In genomic region chr19:41959056-41960053, GRCh38 we compare ENCODE assay signal across 8 cellular contexts. TPM values are rescaled to one million over a fixed set of nuclear protein-coding genes. Genes with fewer than 3 reads are reported as not detected.
DNase-seq lines count a peak whose midpoint lies in the region; ATAC-seq, FAIRE-seq and TF ChIP-seq lines count a peak whose summit lies in the region.

RABAC1 (minus strand) TSS chr19:41959321; CDS start chr19:41959292, 29 bp downstream.

- H3K4me1 ChIP-seq in BLaER1 treated with 17β-estradiol and CSF1 and Interleukin-3, amounts not matched to agents 10 nM and 100 nM: peaks cover 26 to 49% (median 39%) of the 10 kb centered on the region in 10 experiments
- peaks cover 32% of the 10 kb centered on the region for H3K4me1 ChIP-seq in HepG2 (ENCODE audit: insufficient read depth, low read length)

- DNase-seq in NCI-H748 treated with DMSO at 0.1 percent for 48 hours (lab: John Stamatoyannopoulos, UW) (peak; percentile 97), dermis blood vessel endothelial cell (peak; percentile 91), HepG2 (ENCODE audit: low spot score) (peak; percentile 83)
- DNase-seq in activated CD4-positive, alpha-beta T cell treated with anti-CD3 and anti-CD28 coated beads, Interleukin-2, amount 50 U/mL, for 24 hours (ENCODE audit: low read depth in 1 of 2, low spot score in 1 of 2): peak; percentile 75 to 83
- peak; percentile 88 for DNase-seq in stimulated activated CD4-positive, alpha-beta T cell treated with anti-CD3 and anti-CD28 coated beads, Interleukin-4, amount 100 ng/mL, for 1 hour

- no peaks in the 10 kb centered on the region for H3K9me3 ChIP-seq in BLaER1 treated with 17β-estradiol and CSF1 and Interleukin-3, amounts not matched to agents 10 nM and 100 nM (replicated peaks in 1 of 11)
- H3K9me3 ChIP-seq in HepG2 (ENCODE audit: low read length): no peaks in the 10 kb centered on the region

- FAIRE-seq in HepG2 (lab: Jason Lieb, UNC): peak; percentile 73

- no peaks in the 10 kb centered on the region for H3K79me2 ChIP-seq in HepG2 (ENCODE audit: insufficient read depth, low read length)

- no peak for TF ChIP-seq RAD21 in HepG2 (CRISPR knock-in tag; IDR thresholded peaks at IDR 0.05)

- peak within 1 kb of the TSS; percentile 93 to 99 (median 97) for H3K4me2 ChIP-seq in BLaER1 treated with 17β-estradiol and CSF1 and Interleukin-3, amounts not matched to agents 10 nM and 100 nM
- H3K4me2 ChIP-seq in HepG2 (ENCODE audit: low read depth, low read length): peak within 1 kb of the TSS; percentile 85

- peak within 1 kb of the TSS; percentile 97 for H2AFZ ChIP-seq in HepG2 (ENCODE audit: low read length)

- H3K4me3 ChIP-seq in BLaER1 treated with 17β-estradiol and CSF1 and Interleukin-3, amounts not matched to agents 10 nM and 100 nM: peak within 1 kb of the TSS; percentile 82 to 99 (median 90)
- peak within 1 kb of the TSS; percentile 95 to 99 (median 98) for H3K4me3 ChIP-seq in HepG2 (replicated peaks in 1 of 3; ENCODE audit: insufficient read depth in 1 of 3, low read depth in 2 of 3, low read length in 3 of 3)

- peak within 1 kb of the TSS; percentile 73 to 86 (median 80) for H3K27ac ChIP-seq in BLaER1 treated with 17β-estradiol and CSF1 and Interleukin-3, amounts not matched to agents 10 nM and 100 nM
- H3K27ac ChIP-seq in HepG2 (ENCODE audit: extremely low read length, insufficient read depth, low read length): peak within 1 kb of the TSS; percentile 73

- peaks cover 0 to 24% (median 12%) of the 10 kb centered on the region in 11 experiments; a peak in 8 of 22 replicates for H3K36me3 ChIP-seq in BLaER1 treated with 17β-estradiol and CSF1 and Interleukin-3, amounts not matched to agents 10 nM and 100 nM
- no peaks in the 10 kb centered on the region for H3K36me3 ChIP-seq in HepG2 (replicated peaks in 1 of 2; ENCODE audit: control insufficient read depth in 1 of 2, insufficient read depth in 2 of 2, low read length in 2 of 2)

- in situ Hi-C loops in HepG2 (cut with HindIII; ENCODE audit: extremely low pct_ligation_motif_present, low pct_unique_long_range_greater_than_20kb): loop anchor here (5.0 kb wide), 1 partner anchor 77 kb away; the partner anchor contains the start of gene ARHGEF1

- TF ChIP-seq EP300 in HepG2 (IDR thresholded peaks at IDR 0.05; ENCODE audit: low read depth in 2 of 2, low read length in 2 of 2) (0 out of 4 replicates have a peak, but pooled peaks of 1 of the 2 experiments have one; percentile 36), HepG2 (CRISPR knock-in tag; IDR thresholded peaks at IDR 0.05; ENCODE audit: borderline replicate concordance) (no peak)

- 9% methylated on average over 22 of the region's 46 CpGs for WGBS in HepG2 (ENCODE audit: low lambda C conversion rate)

- POLR2A ChIA-PET in HepG2 (lab: Yijun Ruan, JAX): interaction anchor here (1.0 to 2.7 kb wide), 7 partner anchors 75 to 520 kb away, joined by 3 to 36 read pairs (median 5); partner anchors contain the start of genes GSK3A and RPS19

- intact Hi-C loops in HepG2 (cut with micrococcal nuclease; ENCODE audit: unreplicated experiment): loop anchor here (10.0 kb wide), 1 partner anchor 165 kb away; the partner anchor contains the start of gene CEACAM3

- H3K9ac ChIP-seq in BLaER1 treated with 17β-estradiol and CSF1 and Interleukin-3, amounts not matched to agents 10 nM and 100 nM: peak within 1 kb of the TSS; percentile 72 to 90 (median 85)
- H3K9ac ChIP-seq in HepG2 (ENCODE audit: insufficient read depth, low read depth, low read length): peak within 1 kb of the TSS; percentile 91

- ATAC-seq in GM19328 (IDR thresholded peaks at IDR 0.05; ENCODE audit: unreplicated experiment): peak; percentile 81
- peak; percentile 78 for ATAC-seq in HG03521 (IDR thresholded peaks at IDR 0.05; ENCODE audit: unreplicated experiment)
- ATAC-seq in HepG2: peak; percentile 88

- H4K20me1 ChIP-seq in BLaER1 treated with 17β-estradiol and CSF1 and Interleukin-3, amounts not matched to agents 10 nM and 100 nM: peaks cover 0 to 25% (median 6%) of the 10 kb centered on the region in 11 experiments; a peak in 9 of 22 replicates
- H4K20me1 ChIP-seq in HepG2 (ENCODE audit: insufficient read depth, low read length): 0 out of 2 replicates have a peak, but pooled peaks cover 3% of the 10 kb centered on the region

- CTCF ChIA-PET in HepG2 (lab: Yijun Ruan, JAX; ENCODE audit: low intra/inter-chr PET ratio, low total read pairs): no interaction called here

- no TSS peak for BruUV-seq in HepG2 (replicated peaks; lab: Mats Ljungman, UMichigan)

- no peaks in the 10 kb centered on the region for H3K27me3 ChIP-seq in BLaER1 treated with 17β-estradiol and CSF1 and Interleukin-3, amounts not matched to agents 10 nM and 100 nM
- H3K27me3 ChIP-seq in HepG2 (ENCODE audit: control insufficient read depth in 1 of 2, insufficient read depth in 2 of 2, low read length in 2 of 2): no peaks in the 10 kb centered on the region; a peak in 1 of 5 replicates

- peak; percentile 42 for TF ChIP-seq CTCF in HepG2 (CRISPR knock-in tag; IDR thresholded peaks at IDR 0.05)

- TF ChIP-seq POLR2A in HepG2 (IDR thresholded peaks at IDR 0.05; ENCODE audit: insufficient read depth in 1 of 2, low read depth in 2 of 2, low read length in 2 of 2): peak; percentile 13 to 59; a peak in 3 of 4 replicates

TF ChIP-seq in HepG2, 621 proteins besides CTCF, POLR2A, EP300 and RAD21 (continues in another document):
- TF ChIP-seq HBP1 (CRISPR knock-in tag; IDR thresholded peaks at IDR 0.05; ENCODE audit: low read depth) (peak; percentile 58; the same call in 1 of the 2 replicates), PRPF4 (IDR thresholded peaks at IDR 0.05; ENCODE audit: low read depth, low read length, poor library complexity, severe bottlenecking) (no peak), HOXA5 (CRISPR knock-in tag; IDR thresholded peaks at IDR 0.05) (no peak), AGO1 (IDR thresholded peaks at IDR 0.05; ENCODE audit: low read depth, low read length, poor library complexity, severe bottlenecking) (no peak), DNMT1 (CRISPR knock-in tag; IDR thresholded peaks at IDR 0.05) (no peak), ZNF205 (CRISPR knock-in tag; IDR thresholded peaks at IDR 0.05) (no peak), RAD51 (IDR thresholded peaks at IDR 0.05; ENCODE audit: borderline replicate concordance) (no peak), NR2F6 (IDR thresholded peaks at IDR 0.05) (no peak), NR2F6 (CRISPR knock-in tag; IDR thresholded peaks at IDR 0.05) (no peak), ISL2 (CRISPR knock-in tag; IDR thresholded peaks at IDR 0.05) (no peak), ZNF703 (CRISPR knock-in tag; IDR thresholded peaks at IDR 0.05; ENCODE audit: borderline replicate concordance) (no peak), ZNF34 (CRISPR knock-in tag; IDR thresholded peaks at IDR 0.05; ENCODE audit: borderline replicate concordance) (no peak), SOX5 (CRISPR knock-in tag; IDR thresholded peaks at IDR 0.05; ENCODE audit: borderline replicate concordance) (peak; percentile 22; the same call in 1 of the 2 replicates), MIER2 (CRISPR knock-in tag; IDR thresholded peaks at IDR 0.05) (no peak), JARID2 (CRISPR knock-in tag; IDR thresholded peaks at IDR 0.05; ENCODE audit: insufficient replicate concordance) (no peak), ATF7 (IDR thresholded peaks at IDR 0.05) (no peak), ATF7 (CRISPR knock-in tag; IDR thresholded peaks at IDR 0.05) (no peak), ZNF550 (CRISPR knock-in tag; IDR thresholded peaks at IDR 0.05; ENCODE audit: borderline replicate concordance) (no peak)

RNA-seq across cellular contexts. Expression of gene RABAC1, which starts in this region (rescaled TPM):
- total RNA-seq in dermis blood vessel endothelial cell: 73.9 and 132 TPM in 2 replicates
- total RNA-seq in HepG2 (2016; rRNA removed; fragmentation: Illumina TruSeq; extraction: Trizol): 20.7 and 37.4 TPM in 2 replicates
- total RNA-seq in HepG2 (2016; cell fraction: cytosol; rRNA removed; fragmentation: Illumina TruSeq; extraction: Trizol; ENCODE audit: low read depth): 32.7 and 40.5 TPM in 2 replicates
- total RNA-seq in HepG2 (2016; cell fraction: insoluble cytoplasmic fraction; rRNA removed; fragmentation: Illumina TruSeq; extraction: Trizol): 21.9 and 38.8 TPM in 2 replicates
- total RNA-seq in HepG2 (2016; cell fraction: membrane; rRNA removed; fragmentation: Illumina TruSeq; extraction: Trizol): 24.1 and 26.6 TPM in 2 replicates
- 28.4 and 29.8 TPM in 2 replicates for total RNA-seq in HepG2 (2016; cell fraction: nucleus; rRNA removed; fragmentation: Illumina TruSeq; extraction: Trizol)
- 74.0 and 91.2 TPM in 2 replicates for polyA plus RNA-seq in HepG2 (2011; rRNA removed)
- polyA plus RNA-seq in HepG2 (2011; cell fraction: cytosol; rRNA removed): 112 and 172 TPM in 2 replicates
- polyA plus RNA-seq in HepG2 (2011; cell fraction: nucleus; rRNA removed): 93.5 and 96.2 TPM in 2 replicates
- polyA plus RNA-seq in HepG2 (2012): 38.2 and 66.0 TPM in 2 replicates
- polyA plus RNA-seq in HepG2 (2016; cell fraction: cytosol; fragmentation: Illumina TruSeq; extraction: Trizol; ENCODE audit: low read depth): 34.2 and 39.3 TPM in 2 replicates
- polyA plus RNA-seq in HepG2 (2016; cell fraction: insoluble cytoplasmic fraction; fragmentation: Illumina TruSeq; extraction: Trizol; ENCODE audit: low read depth): 20.0 and 22.5 TPM in 2 replicates
- polyA plus RNA-seq in HepG2 (2016; cell fraction: membrane; fragmentation: Illumina TruSeq; extraction: Trizol; ENCODE audit: low read depth): 21.0 and 26.9 TPM in 2 replicates
- polyA plus RNA-seq in HepG2 (2016; cell fraction: nucleus; fragmentation: Illumina TruSeq; extraction: Trizol; ENCODE audit: insufficient read depth, low read depth): 52.4 and 53.1 TPM in 2 replicates
- 32.5 and 96.8 TPM in 2 replicates for polyA minus RNA-seq in HepG2 (2011; rRNA and poly(A)+ RNA removed; ENCODE audit: low replicate concordance)
- polyA minus RNA-seq in HepG2 (2011; cell fraction: cytosol; rRNA and poly(A)+ RNA removed): 26.4 and 26.8 TPM in 2 replicates
- 21.6 and 26.0 TPM in 2 replicates for polyA minus RNA-seq in HepG2 (2011; cell fraction: nucleus; rRNA and poly(A)+ RNA removed)

Comparison
In these comparisons a context has a peak if more than half of its experiments do, and no peak if none do; other contexts are left out.
1. Peak in every context shown above with its lines: DNase-seq, ATAC-seq, H3K4me3 ChIP-seq and H3K27ac ChIP-seq.